ENCODE assay signal across 8 cellular contexts in genomic region chr6:113936093-113936934, GRCh38. TPM values are rescaled to one million over a fixed set of nuclear protein-coding genes. Genes with fewer than 3 reads are reported as not detected.
DNase-seq lines count a peak whose midpoint lies in the region; FAIRE-seq and TF ChIP-seq lines count a peak whose summit lies in the region.

No MANE protein-coding gene starts in this region.

- H3K36me3 ChIP-seq in endodermal cell (ENCODE audit: control insufficient read depth, insufficient read depth, low read length): peaks cover 71% of the 10 kb centered on the region

- H3K36me3 Mint-ChIP-seq in HFFc6 (ENCODE audit: low read depth): peaks cover 13% of the 10 kb centered on the region
- H3K36me3 Mint-ChIP-seq in endodermal cell (ENCODE audit: low read depth): peaks cover 60% of the 10 kb centered on the region

- H3K27ac Mint-ChIP-seq in HFFc6 (no peak overlapping the region), endodermal cell (no peak overlapping the region)

- H3K27me3 ChIP-seq in endodermal cell (ENCODE audit: control insufficient read depth, insufficient read depth, low read length, poor library complexity, severe bottlenecking): no peaks in the 10 kb centered on the region

- H3K9ac ChIP-seq in endodermal cell (ENCODE audit: extremely low read depth, low read length, poor library complexity, severe bottlenecking): no peak overlapping the region

- WGBS in endodermal cell (ENCODE audit: insufficient coverage in 1 of 2, insufficient read length in 1 of 2), 2 experiments: 90 to 93% methylated on average over 4 to 6 of the region's 6 CpGs

- no peak overlapping the region for H3K4me3 ChIP-seq in LNCaP clone FGC (ENCODE audit: low read depth, low read length)
- no peak overlapping the region for H3K4me3 ChIP-seq in endodermal cell (ENCODE audit: low read length)

- TF ChIP-seq POLR2A in H54 (IDR thresholded peaks at IDR 0.05; ENCODE audit: low read depth, low read length): no peak

- H3K27me3 Mint-ChIP-seq in HFFc6 (ENCODE audit: insufficient read depth) (no peaks in the 10 kb centered on the region; the same call in 1 of the 2 replicates), endodermal cell (ENCODE audit: insufficient read depth) (no peaks in the 10 kb centered on the region)

- TF ChIP-seq CTCF in GM12872 (IDR thresholded peaks at IDR 0.05; ENCODE audit: insufficient read depth, low read depth, low read length) (peak; percentile 67), HFFc6 (IDR thresholded peaks at IDR 0.05) (peak; percentile 92), LNCaP clone FGC (IDR thresholded peaks at IDR 0.05; ENCODE audit: control insufficient read depth, extremely low read depth, insufficient read depth) (peak; percentile 61), endodermal cell (conservative IDR thresholded peaks at IDR 0.05) (peak; percentile 87)

- H3K4me1 Mint-ChIP-seq in HFFc6 (ENCODE audit: low read depth) (no peaks in the 10 kb centered on the region), endodermal cell (peaks cover 4% of the 10 kb centered on the region)

- DNase-seq in A172 (ENCODE audit: low spot score) (peak; percentile 59), HFFc6 (peak; percentile 66), LNCaP clone FGC (ENCODE audit: low read depth) (peak; percentile 26), RKO (ENCODE audit: low spot score) (peak; percentile 81), endodermal cell (no peak), mucosa of gallbladder (ENCODE audit: low spot score) (peak; percentile 37), H54 (ENCODE audit: insufficient read length, low spot score) (no peak)

- no peaks in the 10 kb centered on the region for H3K4me1 ChIP-seq in endodermal cell (ENCODE audit: control insufficient read depth, insufficient read depth, low read length)

- H3K4me3 Mint-ChIP-seq in HFFc6: no peak overlapping the region
- H3K4me3 Mint-ChIP-seq in endodermal cell: no peak overlapping the region

- H3K9me3 ChIP-seq in endodermal cell (ENCODE audit: control insufficient read depth, low read length): peaks cover 22% of the 10 kb centered on the region

- H3K9me3 Mint-ChIP-seq in HFFc6: no peaks in the 10 kb centered on the region
- H3K9me3 Mint-ChIP-seq in endodermal cell: peaks cover 19% of the 10 kb centered on the region

- no peak for FAIRE-seq in H54 (lab: Jason Lieb, UNC)

- H3K27ac ChIP-seq in endodermal cell (ENCODE audit: low read depth, low read length): peak overlapping the region; percentile 22

RNA-seq across cellular contexts. Expression of gene HDAC2, which starts 34.6 kb away (rescaled TPM):
- 98.6 and 118 TPM in 2 replicates for total RNA-seq in A172 (2014; rRNA removed; shearing (Covaris generic))
- 100 to 1,000 TPM in 4 of 6 experiments, 10 to 100 TPM in 2; 85.8 to 108 (median 103) TPM for total RNA-seq in HFFc6 (2021; fragmentation: NEBNext Ultra II Directional; extraction: Animal tissue kit (Norgen Biotek cat#: 25700))
- total RNA-seq in endodermal cell (100 to 1,000 TPM; 275 to 335 TPM), mucosa of gallbladder (64.5 TPM)
- 398 TPM for polyA plus RNA-seq in endodermal cell (2013, experiment 1 of 2)
- polyA plus RNA-seq in endodermal cell (2013, experiment 2 of 2): 389 TPM

Comparison
In these comparisons a context has a peak if more than half of its experiments do, and no peak if none do; other contexts are left out.
1. DNase-seq: peak in A172 (single experiment), HFFc6 (single experiment), LNCaP clone FGC (single experiment), RKO (single experiment) and mucosa of gallbladder (single experiment); none in endodermal cell (single experiment) and H54 (single experiment).
2. Peak in every context shown above with its lines, with median percentiles within 50 percentile points of each other: CTCF ChIP-seq.